ENCODE assay signal across 20 cellular contexts in the genomic region with DNA sequence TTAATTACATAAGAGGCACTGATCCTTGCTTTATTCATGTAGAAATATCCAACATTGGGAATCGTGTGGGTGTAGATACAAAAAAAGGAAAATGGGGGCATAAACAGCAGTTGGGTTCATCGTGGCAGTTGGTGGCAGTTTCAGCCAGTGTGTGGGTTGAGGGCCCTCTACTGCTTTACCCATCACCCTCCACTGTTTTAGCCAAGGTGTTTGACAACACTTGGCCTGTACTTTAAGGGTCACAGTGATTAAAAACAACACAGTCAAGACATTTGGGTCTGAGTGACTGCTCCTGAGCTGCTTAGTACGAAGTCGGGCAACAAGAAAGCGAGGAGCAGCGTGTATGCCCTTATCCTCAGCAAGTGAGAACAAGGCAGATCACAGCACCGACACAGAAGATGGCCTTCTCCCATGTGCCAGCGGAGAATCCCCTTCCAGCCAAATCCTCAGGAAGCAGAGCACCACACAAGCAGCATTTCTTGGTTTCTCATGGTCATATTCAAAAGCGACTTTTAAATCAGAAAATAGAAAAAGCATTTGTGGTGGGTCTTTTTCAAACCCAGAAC. TPM values are rescaled to one million over a fixed set of nuclear protein-coding genes. Genes with fewer than 3 reads are reported as not detected.
DNase-seq lines count a peak whose midpoint lies in the region; ATAC-seq and TF ChIP-seq lines count a peak whose summit lies in the region.
"Had no signal": no experiment of that assay in that cellular context is flagged by ENCODE, and none has a peak within 500 bp of the region (broad histone marks: within the 10 kb centered on the region; RNA-seq: fewer than 3 reads in every experiment).

No MANE protein-coding gene starts in this region.

- peaks cover 72% of the 10 kb centered on the region for H3K36me3 Mint-ChIP-seq in T-helper 2 cell treated with Interferon-gamma antibody and Interleukin-4, amounts not matched to agents 5 μg/mL and 100 μg/mL, for 36 hours (ENCODE audit: low read depth)
- H3K36me3 Mint-ChIP-seq in chondrocyte (ENCODE audit: low read depth) = peaks cover 56% of the 10 kb centered on the region

- H3K4me1 ChIP-seq in Panc1 (ENCODE audit: control insufficient read depth, insufficient read depth, low read length) (no peaks in the 10 kb centered on the region), tibial artery (peaks cover 0 to 6% (median 1%) of the 10 kb centered on the region in 4 donors)

- ATAC-seq in Panc1 (no peak), omental fat pad (ENCODE audit: low FRiP score) (peak; percentile 11)
- ATAC-seq: body of pancreas had no signal

- in situ Hi-C loops in Panc1 (cut with HindIII; ENCODE audit: low pct_unique_long_range_greater_than_20kb, low sequenced_read_pairs) = no loop called here
- in situ Hi-C loops in GM13977 (cut with MboI; ENCODE audit: low pct_unique_long_range_greater_than_20kb, low sequenced_read_pairs, unreplicated experiment) = no loop called here

- intact Hi-C loops in Panc1 (cut with micrococcal nuclease; ENCODE audit: unreplicated experiment) (no loop called here), tibial artery (cut with DNase I; ENCODE audit: low total_unique reads) (no loop called here)

- H3K27me3 ChIP-seq in Panc1 (ENCODE audit: control insufficient read depth, insufficient read depth, low read length) = no peaks in the 10 kb centered on the region
- no peaks in the 10 kb centered on the region for H3K27me3 ChIP-seq in tibial artery
- H3K27me3 ChIP-seq: BLaER1, body of pancreas, hepatocyte, transverse colon had no signal

- H3K4me3 Mint-ChIP-seq in T-helper 2 cell treated with Interferon-gamma antibody and Interleukin-4, amounts not matched to agents 5 μg/mL and 100 μg/mL, for 36 hours = no peak overlapping the region
- no peak overlapping the region for H3K4me3 Mint-ChIP-seq in chondrocyte (ENCODE audit: unreplicated experiment)

- BruUV-seq in Panc1 (replicated peaks; lab: Mats Ljungman, UMichigan) = TSS peak; percentile 5

- no peaks in the 10 kb centered on the region for H3K9me3 ChIP-seq in Panc1 (ENCODE audit: control insufficient read depth, insufficient read depth, low read depth, low read length)
- H3K9me3 ChIP-seq in tibial artery = no peaks in the 10 kb centered on the region
- H3K9me3 ChIP-seq: BLaER1, body of pancreas, transverse colon had no signal

- H3K27ac Mint-ChIP-seq in T-helper 2 cell treated with Interferon-gamma antibody and Interleukin-4, amounts not matched to agents 5 μg/mL and 100 μg/mL, for 36 hours = peak overlapping the region; percentile 34
- peak overlapping the region; percentile 30 for H3K27ac Mint-ChIP-seq in chondrocyte (ENCODE audit: unreplicated experiment)

- H3K4me1 Mint-ChIP-seq in T-helper 2 cell treated with Interferon-gamma antibody and Interleukin-4, amounts not matched to agents 5 μg/mL and 100 μg/mL, for 36 hours (ENCODE audit: low read depth) = peaks cover 13% of the 10 kb centered on the region
- H3K4me1 Mint-ChIP-seq in chondrocyte (ENCODE audit: low read depth) = peaks cover 14% of the 10 kb centered on the region

- DNase-seq in T-helper 2 cell treated with Interferon-gamma antibody and Interleukin-4, amounts not matched to agents 5 μg/mL and 100 μg/mL, for 36 hours (ENCODE audit: low spot score) = no peak
- no peak for DNase-seq in T-helper 2 cell
- no peak for DNase-seq in Panc1 (ENCODE audit: low read depth, low spot score)
- DNase-seq in chondrocyte (ENCODE audit: low spot score) = no peak
- DNase-seq in omental fat pad (ENCODE audit: low spot score) = no peak
- DNase-seq in tibial artery = no peak
- no peak for DNase-seq in dermis blood vessel endothelial cell
- DNase-seq in GM13977 (ENCODE audit: low spot score) = no peak
- DNase-seq: activated CD4-positive, alpha-beta T cell treated with anti-CD3 and anti-CD28 coated beads, Interleukin-2, amount 50 U/mL, for 48 hours; activated effector memory CD4-positive, alpha-beta T cell treated with Interleukin-2 at 50 U/mL for 16 hours; body of pancreas; DMS53; kidney glomerular epithelial cell; NCI-H526; OCI-M1; stimulated activated CD4-positive, alpha-beta T cell treated with anti-CD3 and anti-CD28 coated beads, Interleukin-4, amount 100 ng/mL, for 24 hours; stimulated activated CD8-positive, alpha-beta memory T cell treated with anti-CD3 and anti-CD28 coated beads, Interleukin-4, amount 100 ng/mL, for 48 hours; transverse colon had no signal

- H3K9me3 Mint-ChIP-seq in T-helper 2 cell treated with Interferon-gamma antibody and Interleukin-4, amounts not matched to agents 5 μg/mL and 100 μg/mL, for 36 hours = no peaks in the 10 kb centered on the region
- no peaks in the 10 kb centered on the region for H3K9me3 Mint-ChIP-seq in chondrocyte (ENCODE audit: low read depth)

- TF ChIP-seq CTCF in Panc1 (IDR thresholded peaks at IDR 0.05) (no peak), chondrocyte (IDR thresholded peaks at IDR 0.05) (no peak), omental fat pad (IDR thresholded peaks at IDR 0.05) (no peak), tibial artery (IDR thresholded peaks at IDR 0.05) (no peak), GM13977 (IDR thresholded peaks at IDR 0.05; ENCODE audit: extremely low read depth, insufficient read depth, missing control alignments) (no peak)

- H3K36me3 ChIP-seq in Panc1 (ENCODE audit: control insufficient read depth, insufficient read depth, low read length) = peaks cover 33% of the 10 kb centered on the region
- H3K36me3 ChIP-seq in tibial artery = peaks cover 55 to 92% (median 65%) of the 10 kb centered on the region in 3 donors

- CTCF ChIA-PET in Panc1 (lab: Charles Lee) = no interaction called here

- H3K27ac ChIP-seq in Panc1 (ENCODE audit: low read length) (no peak overlapping the region), tibial artery (no peak overlapping the region)
- H3K27ac ChIP-seq: BLaER1, body of pancreas, hepatocyte, transverse colon had no signal

- H3K4me3 ChIP-seq in Panc1 (ENCODE audit: low read depth in 2 of 2, low read length in 2 of 2) (no peak overlapping the region), tibial artery (no peak overlapping the region)
- H3K4me3 ChIP-seq: BLaER1, body of pancreas, hepatocyte, transverse colon had no signal

- H3K27me3 Mint-ChIP-seq in T-helper 2 cell treated with Interferon-gamma antibody and Interleukin-4, amounts not matched to agents 5 μg/mL and 100 μg/mL, for 36 hours (ENCODE audit: low read depth) = no peaks in the 10 kb centered on the region
- H3K27me3 Mint-ChIP-seq in chondrocyte (ENCODE audit: low read depth) = no peaks in the 10 kb centered on the region

- POLR2A ChIA-PET in Panc1 (lab: Charles Lee) = interaction anchor here (0.6 kb wide), 1 partner anchor 95 kb away, joined by 3 read pairs; no protein-coding TSS in a partner anchor

RNA-seq across cellular contexts. Expression of a gene that starts 23.7 kb away (rescaled TPM):
- 82.0 TPM for total RNA-seq in Panc1 (2021; ENCODE audit: unreplicated experiment)
- polyA plus RNA-seq in Panc1 (2012; ENCODE audit: insufficient read length) = 111 TPM
- total RNA-seq in chondrocyte = 49.4 to 152 TPM (median 148 TPM) in 3 replicates
- total RNA-seq in omental fat pad = 10 to 100 TPM; 39.2 to 64.8 (median 51.7) TPM
- 90.2 and 151 TPM in 2 replicates for total RNA-seq in dermis blood vessel endothelial cell
